17 cellular contexts compared by ENCODE assay signal in genomic region chr16:72979974-72980373, GRCh38.
DNase-seq lines count a peak whose midpoint lies in the region; ATAC-seq and TF ChIP-seq lines count a peak whose summit lies in the region.
"Had no signal": no experiment of that assay in that cellular context is flagged by ENCODE, and none has a peak within 500 bp of the region (broad histone marks: within the 10 kb centered on the region; RNA-seq: fewer than 3 reads in every experiment).

No MANE protein-coding gene starts in this region.

- peaks cover 42% of the 10 kb centered on the region for H3K36me3 Mint-ChIP-seq in Caco-2 (ENCODE audit: insufficient read depth, unreplicated experiment)

- no peaks in the 10 kb centered on the region for H3K27me3 Mint-ChIP-seq in Caco-2 (ENCODE audit: insufficient read depth, unreplicated experiment)
- H3K27me3 Mint-ChIP-seq: B cell; CD4-positive, alpha-beta T cell had no signal

- H3K4me3 ChIP-seq in Caco-2 (ENCODE audit: low read depth, low read length) (no peak overlapping the region), brain microvascular endothelial cell (ENCODE audit: low read depth, low read length) (no peak overlapping the region), lower lobe of right lung (no peak overlapping the region)

- H3K27me3 ChIP-seq in Caco-2 (replicated peaks; ENCODE audit: control insufficient read depth, insufficient read depth, low read length) (no peaks in the 10 kb centered on the region), brain microvascular endothelial cell (replicated peaks) (no peaks in the 10 kb centered on the region), lower lobe of right lung (ENCODE audit: low read depth) (no peaks in the 10 kb centered on the region)

- H3K36me3 ChIP-seq in Caco-2 (ENCODE audit: control insufficient read depth, insufficient read depth, low read length), result no peaks in the 10 kb centered on the region
- no peaks in the 10 kb centered on the region for H3K36me3 ChIP-seq in brain microvascular endothelial cell (replicated peaks)
- H3K36me3 ChIP-seq in lower lobe of right lung, result no peaks in the 10 kb centered on the region

- H3K9me3 Mint-ChIP-seq in Caco-2 (ENCODE audit: unreplicated experiment), result no peaks in the 10 kb centered on the region
- H3K9me3 Mint-ChIP-seq: CD4-positive, alpha-beta T cell; HFFc6 had no signal

- ATAC-seq in lower lobe of right lung, result no peak

- H3K27ac ChIP-seq in brain microvascular endothelial cell (no peak overlapping the region), lower lobe of right lung (no peak overlapping the region)
- H3K27ac ChIP-seq: HL-60 had no signal

- in situ Hi-C loops in brain microvascular endothelial cell (cut with HindIII; ENCODE audit: low pct_ligation_motif_present, low sequenced_read_pairs), result no loop called here

- intact Hi-C loops in Caco-2 (cut with micrococcal nuclease; ENCODE audit: unreplicated experiment), result no loop called here
- intact Hi-C loops in lower lobe of right lung (cut with DNase I), result no loop called here
- intact Hi-C loops in posterior vena cava (cut with DNase I), result loop anchor here in 1 of 2 donors (5.0 kb wide), 1 partner anchor 38 kb away; no protein-coding TSS in a partner anchor

- CTCF ChIA-PET in Caco-2 (lab: Charles Lee), result interaction anchor here (1.1 kb wide), 1 partner anchor 148 kb away, joined by 3 read pairs; no protein-coding TSS in a partner anchor

- no peak for DNase-seq in Caco-2
- peak; percentile 33 for DNase-seq in brain microvascular endothelial cell
- peak; percentile 9 for DNase-seq in lower lobe of right lung
- DNase-seq in posterior vena cava (ENCODE audit: low spot score), result peak; percentile 37
- no peak for DNase-seq in islet precursor cell
- no peak for DNase-seq in erythroblast (lab: John Stamatoyannopoulos, UW)
- DNase-seq in NCI-H526 (lab: John Stamatoyannopoulos, UW), result no peak
- DNase-seq: ACHN; C1 segment of cervical spinal cord; CD4-positive, alpha-beta T cell; COR-L47; DND-41; GF-D8; HCEC 1CT; HFFc6 had no signal

- BruUV-seq in Caco-2 (replicated peaks; lab: Mats Ljungman, UMichigan), result no TSS peak

- no peak for TF ChIP-seq POLR2A in erythroblast (IDR thresholded peaks at IDR 0.05; ENCODE audit: low read length)

- POLR2A ChIA-PET in Caco-2 (lab: Charles Lee), result no interaction called here

- H3K27ac Mint-ChIP-seq in Caco-2 (ENCODE audit: unreplicated experiment), result peak overlapping the region; percentile 53
- H3K27ac Mint-ChIP-seq: B cell; CD4-positive, alpha-beta T cell; HFFc6 had no signal

- peaks cover 49% of the 10 kb centered on the region for H3K4me1 ChIP-seq in Caco-2
- H3K4me1 ChIP-seq in lower lobe of right lung, result peaks cover 45% of the 10 kb centered on the region

- no peak overlapping the region for H3K4me3 Mint-ChIP-seq in Caco-2 (ENCODE audit: unreplicated experiment)
- H3K4me3 Mint-ChIP-seq: B cell; CD4-positive, alpha-beta T cell; HFFc6 had no signal

- no peak for TF ChIP-seq CTCF in Caco-2 (IDR thresholded peaks at IDR 0.05; ENCODE audit: insufficient read depth in 1 of 2, low read depth in 1 of 2, low read length in 1 of 2, severe bottlenecking in 1 of 2, unreplicated experiment in 1 of 2)
- TF ChIP-seq CTCF in brain microvascular endothelial cell (IDR thresholded peaks at IDR 0.05; ENCODE audit: low read depth, low read length, missing control alignments), result no peak
- no peak for TF ChIP-seq CTCF in lower lobe of right lung (IDR thresholded peaks at IDR 0.05)

- peaks cover 51% of the 10 kb centered on the region for H3K4me1 Mint-ChIP-seq in Caco-2 (ENCODE audit: low read depth, unreplicated experiment)

- no peaks in the 10 kb centered on the region for H3K9me3 ChIP-seq in Caco-2
- no peaks in the 10 kb centered on the region for H3K9me3 ChIP-seq in lower lobe of right lung

Comparison
In these comparisons a context has a peak if more than half of its experiments do, and no peak if none do; other contexts are left out.
1. DNase-seq: peak in brain microvascular endothelial cell (single experiment), lower lobe of right lung (single experiment) and posterior vena cava (single experiment); none in Caco-2 (0 of 2), islet precursor cell (single experiment), erythroblast (0 of 2) and NCI-H526 (0 of 2).